ENCODE assay signal across 8 cellular contexts in the genomic region with DNA sequence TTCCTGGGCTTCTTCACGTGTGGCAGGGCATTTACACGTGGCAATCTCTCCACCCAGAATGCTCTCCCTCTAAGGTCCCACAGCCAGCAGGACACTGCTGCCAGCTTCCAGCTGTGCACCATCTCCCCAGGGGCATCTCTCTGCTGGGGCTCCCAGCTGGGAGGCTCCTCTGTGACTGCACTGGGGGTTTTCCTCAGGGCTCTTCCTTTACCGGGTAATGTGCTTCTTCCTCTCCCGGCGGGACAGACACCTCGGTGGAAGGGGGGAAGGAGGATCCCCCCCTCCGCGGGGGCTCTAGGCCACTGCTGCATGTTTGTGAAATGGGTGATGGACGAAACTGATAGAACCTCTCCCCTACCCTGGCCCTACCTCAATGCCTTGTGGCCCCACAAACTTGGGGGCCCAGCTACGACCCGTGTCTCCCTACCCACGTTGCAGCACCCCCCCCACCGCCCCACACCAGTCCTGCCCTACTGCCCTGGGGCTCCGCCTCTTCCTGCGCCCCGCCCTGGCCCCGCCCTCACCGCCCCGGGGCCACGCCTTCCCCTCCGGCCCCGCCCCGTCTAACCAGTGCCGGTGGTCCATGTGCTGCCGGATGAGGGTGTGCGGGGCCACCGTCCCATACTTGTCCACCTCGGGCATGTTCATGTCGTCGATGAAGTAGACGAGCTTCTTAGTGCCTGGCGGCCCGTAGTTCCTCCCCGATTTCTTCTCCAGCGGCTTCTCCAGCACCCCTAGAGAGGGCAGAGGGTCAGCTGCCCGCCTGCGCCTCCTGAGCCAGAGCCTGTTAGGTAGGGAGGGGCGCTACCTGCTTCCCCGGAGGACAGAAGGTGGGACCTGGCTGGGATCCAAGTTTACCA.
A peak's percentile ranks its signal among the peaks of the same experiment; 100 is the strongest.
DNase-seq lines count a peak whose midpoint lies in the region; ATAC-seq and TF ChIP-seq lines count a peak whose summit lies in the region.

No MANE protein-coding gene starts in this region.

- H3K23ac ChIP-seq in IMR-90 (ENCODE audit: low read depth, low read length), result no peak overlapping the region

- no peak overlapping the region for H3K56ac ChIP-seq in IMR-90 (ENCODE audit: extremely low read depth, insufficient read depth, low read length)

- TF ChIP-seq CTCF in IMR-90 (conservative IDR thresholded peaks at IDR 0.05; ENCODE audit: low read depth, low read length), result no peak
- TF ChIP-seq CTCF in activated CD8-positive, alpha-beta T cell treated with anti-CD3 and anti-CD28 coated beads for 36 hours (IDR thresholded peaks at IDR 0.05), result no peak

- no peaks in the 10 kb centered on the region for H3K36me3 ChIP-seq in ES-I3 (ENCODE audit: insufficient read depth, low read length)
- no peaks in the 10 kb centered on the region for H3K36me3 ChIP-seq in IMR-90 (ENCODE audit: control insufficient read depth, insufficient read depth, low read length)
- no peaks in the 10 kb centered on the region for H3K36me3 ChIP-seq in rectal smooth muscle tissue (ENCODE audit: control insufficient read depth, insufficient read depth, low read length)

- intact Hi-C loops in IMR-90 (cut with micrococcal nuclease), result no loop called here
- intact Hi-C loops in activated CD8-positive, alpha-beta T cell treated with anti-CD3 and anti-CD28 coated beads for 36 hours (cut with micrococcal nuclease), result no loop called here

- H3K14ac ChIP-seq in IMR-90 (replicated peaks; ENCODE audit: low read depth, low read length), result no peak overlapping the region

- CTCF ChIA-PET in IMR-90 (lab: Yijun Ruan, JAX), result no interaction called here
- CTCF ChIA-PET in activated CD8-positive, alpha-beta T cell treated with anti-CD3 and anti-CD28 coated beads for 36 hours (lab: Charles Lee), result interaction anchor here (1.4 kb wide), 1 partner anchor 13 kb away, joined by 3 read pairs; no protein-coding TSS in a partner anchor

- dilution Hi-C loops in IMR-90 (cut with HindIII; ENCODE audit: low sequenced_read_pairs, unreplicated experiment), result no loop called here

- no peaks in the 10 kb centered on the region for H3K36me3 Mint-ChIP-seq in activated CD8-positive, alpha-beta T cell treated with anti-CD3 and anti-CD28 coated beads for 36 hours (ENCODE audit: low read depth)

- DNase-seq in IMR-90, result no peak
- DNase-seq in activated CD8-positive, alpha-beta T cell treated with anti-CD3 and anti-CD28 coated beads for 36 hours, result peak; percentile 71
- DNase-seq in OCI-M2 (lab: John Stamatoyannopoulos, UW; ENCODE audit: unreplicated experiment), result no peak

- ATAC-seq in IMR-90 (ENCODE audit: low read depth), result peak; percentile 93
- peak; percentile 99 for ATAC-seq in activated CD8-positive, alpha-beta T cell treated with anti-CD3 and anti-CD28 coated beads for 36 hours
- peak; percentile 25 for ATAC-seq in esophagus mucosa
- ATAC-seq in HG03520 (IDR thresholded peaks at IDR 0.05; ENCODE audit: unreplicated experiment), result no peak
- no peak for ATAC-seq in HG02970 (IDR thresholded peaks at IDR 0.05; ENCODE audit: low FRiP score, unreplicated experiment)

- peak overlapping the region; percentile 76 for H2AFZ ChIP-seq in IMR-90 (replicated peaks; ENCODE audit: low read length, poor library complexity)

- no peaks in the 10 kb centered on the region for H3K9me1 ChIP-seq in IMR-90 (ENCODE audit: insufficient read depth, low read length)

- H4K91ac ChIP-seq in IMR-90 (ENCODE audit: insufficient read depth, low read depth, low read length), result no peak overlapping the region

- TF ChIP-seq RAD21 in IMR-90 (IDR thresholded peaks at IDR 0.05; ENCODE audit: low read length), result no peak

- no peaks in the 10 kb centered on the region for H3K9me3 ChIP-seq in ES-I3 (ENCODE audit: control insufficient read depth, insufficient read depth, low read length)
- no peaks in the 10 kb centered on the region for H3K9me3 ChIP-seq in IMR-90 (ENCODE audit: control insufficient read depth, insufficient read depth, low read length)

- no peak overlapping the region for H3K4ac ChIP-seq in IMR-90 (ENCODE audit: low read depth, low read length)

- 36% methylated on average over 2 of the region's 39 CpGs; no CpG with 5 or more reads in 1 of the 2 experiments for WGBS in IMR-90 (ENCODE audit: extremely low coverage in 2 of 2, insufficient read length in 1 of 2), 2 experiments

- peak overlapping the region; percentile 73 for H3K4me3 Mint-ChIP-seq in activated CD8-positive, alpha-beta T cell treated with anti-CD3 and anti-CD28 coated beads for 36 hours

- H3K27ac ChIP-seq in IMR-90 (ENCODE audit: insufficient read depth, low read length), result no peak overlapping the region
- H3K27ac ChIP-seq in rectal smooth muscle tissue (ENCODE audit: low read depth, low read length), result no peak overlapping the region

- peaks cover 4% of the 10 kb centered on the region for H3K27me3 Mint-ChIP-seq in activated CD8-positive, alpha-beta T cell treated with anti-CD3 and anti-CD28 coated beads for 36 hours

- H3K4me1 Mint-ChIP-seq in activated CD8-positive, alpha-beta T cell treated with anti-CD3 and anti-CD28 coated beads for 36 hours (ENCODE audit: low read depth), result peaks cover 7% of the 10 kb centered on the region

- no peak overlapping the region for H3K18ac ChIP-seq in IMR-90 (ENCODE audit: low read depth, low read length)

- POLR2A ChIA-PET in IMR-90 (lab: Charles Lee; ENCODE audit: unreplicated experiment), result no interaction called here
- POLR2A ChIA-PET in activated CD8-positive, alpha-beta T cell treated with anti-CD3 and anti-CD28 coated beads for 36 hours (lab: Charles Lee), result no interaction called here

- peak overlapping the region; percentile 20 for H3K27ac Mint-ChIP-seq in activated CD8-positive, alpha-beta T cell treated with anti-CD3 and anti-CD28 coated beads for 36 hours

- no peaks in the 10 kb centered on the region; the same call in 1 of the 2 replicates for H4K20me1 ChIP-seq in IMR-90 (ENCODE audit: insufficient read depth, low read length)

- H3K4me3 ChIP-seq in IMR-90 (ENCODE audit: insufficient read depth, low read depth, low read length) (no peak overlapping the region), rectal smooth muscle tissue (ENCODE audit: low read length) (peak overlapping the region; percentile 46)

- H2AK5ac ChIP-seq in IMR-90 (ENCODE audit: low read depth, low read length), result no peak overlapping the region

- no peaks in the 10 kb centered on the region for H3K79me1 ChIP-seq in IMR-90 (ENCODE audit: low read depth in 1 of 2, low read length in 2 of 2)

- peak overlapping the region; percentile 64 for H3K9ac ChIP-seq in ES-I3 (ENCODE audit: low read depth, low read length)
- no peak overlapping the region for H3K9ac ChIP-seq in IMR-90 (ENCODE audit: low read depth, low read length)
- no peak overlapping the region for H3K9ac ChIP-seq in rectal smooth muscle tissue (ENCODE audit: low read length)

- peak overlapping the region; percentile 65 for H2AK9ac ChIP-seq in IMR-90 (replicated peaks; ENCODE audit: low read depth, low read length, poor library complexity)

- H2BK15ac ChIP-seq in IMR-90 (ENCODE audit: low read depth, low read length), result no peak overlapping the region

- peaks cover 4% of the 10 kb centered on the region; the same call in 1 of the 2 replicates for H3K4me1 ChIP-seq in ES-I3 (ENCODE audit: insufficient read depth, low read length)
- no peaks in the 10 kb centered on the region for H3K4me1 ChIP-seq in IMR-90 (ENCODE audit: control insufficient read depth, insufficient read depth, low read length)
- no peaks in the 10 kb centered on the region for H3K4me1 ChIP-seq in rectal smooth muscle tissue (ENCODE audit: control insufficient read depth, insufficient read depth, low read length)

- H2BK20ac ChIP-seq in IMR-90 (ENCODE audit: low read depth, low read length), result no peak overlapping the region

- peak overlapping the region in 1 of 2 experiments; percentile 78; a peak in 2 of 4 replicates for H4K8ac ChIP-seq in IMR-90 (ENCODE audit: low read depth in 2 of 2, low read length in 2 of 2)

- BruUV-seq in IMR-90 (replicated peaks; lab: Mats Ljungman, UMichigan), result no TSS peak

- TF ChIP-seq POLR2A in IMR-90 (IDR thresholded peaks at IDR 0.05; ENCODE audit: low read depth, low read length), result no peak

- in situ Hi-C loops in IMR-90 (cut with MboI; ENCODE audit: low sequenced_read_pairs), result loop anchor here (25.0 kb wide), 1 partner anchor 478 kb away; no protein-coding TSS in a partner anchor

- no peaks in the 10 kb centered on the region for H3K9me3 Mint-ChIP-seq in activated CD8-positive, alpha-beta T cell treated with anti-CD3 and anti-CD28 coated beads for 36 hours

- H3K27me3 ChIP-seq in IMR-90 (ENCODE audit: control insufficient read depth, insufficient read depth, low read length), result peaks cover 21% of the 10 kb centered on the region
- no peaks in the 10 kb centered on the region for H3K27me3 ChIP-seq in rectal smooth muscle tissue (ENCODE audit: control insufficient read depth, insufficient read depth, low read length)

- no peak overlapping the region for H2BK5ac ChIP-seq in IMR-90 (ENCODE audit: low read depth, low read length, poor library complexity, severe bottlenecking)

- H3K4me2 ChIP-seq in IMR-90 (ENCODE audit: low read depth, low read length), result 0 out of 2 replicates have a peak overlapping the region, but pooled peaks have one; percentile 27

- H2BK120ac ChIP-seq in IMR-90 (ENCODE audit: low read depth, low read length), result no peak overlapping the region

- no peak overlapping the region for H4K5ac ChIP-seq in IMR-90 (ENCODE audit: low read depth, low read length)

TF ChIP-seq in IMR-90, 13 proteins besides CTCF, POLR2A, EP300 and RAD21:
- TF ChIP-seq NFE2L2 (IDR thresholded peaks at IDR 0.05; ENCODE audit: low read depth, low read length), result no peak
- TF ChIP-seq, protein P1, sequence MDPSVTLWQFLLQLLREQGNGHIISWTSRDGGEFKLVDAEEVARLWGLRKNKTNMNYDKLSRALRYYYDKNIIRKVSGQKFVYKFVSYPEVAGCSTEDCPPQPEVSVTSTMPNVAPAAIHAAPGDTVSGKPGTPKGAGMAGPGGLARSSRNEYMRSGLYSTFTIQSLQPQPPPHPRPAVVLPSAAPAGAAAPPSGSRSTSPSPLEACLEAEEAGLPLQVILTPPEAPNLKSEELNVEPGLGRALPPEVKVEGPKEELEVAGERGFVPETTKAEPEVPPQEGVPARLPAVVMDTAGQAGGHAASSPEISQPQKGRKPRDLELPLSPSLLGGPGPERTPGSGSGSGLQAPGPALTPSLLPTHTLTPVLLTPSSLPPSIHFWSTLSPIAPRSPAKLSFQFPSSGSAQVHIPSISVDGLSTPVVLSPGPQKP (IDR thresholded peaks at IDR 0.05; ENCODE audit: borderline replicate concordance, low read depth, low read length), result no peak

Comparison
In these comparisons a context has a peak if more than half of its experiments do, and no peak if none do; other contexts are left out.
1. ATAC-seq: peak in IMR-90 (single experiment), activated CD8-positive, alpha-beta T cell treated with anti-CD3 and anti-CD28 coated beads for 36 hours (single experiment) and esophagus mucosa (single experiment); none in HG03520 (single experiment) and HG02970 (single experiment).